Comparison of ENCODE assay signal across 8 cellular contexts in genomic region chr11:66345316-66345649, GRCh38. TPM values are rescaled to one million over a fixed set of nuclear protein-coding genes. Genes with fewer than 3 reads are reported as not detected.
DNase-seq lines count a peak whose midpoint lies in the region; ATAC-seq, FAIRE-seq and TF ChIP-seq lines count a peak whose summit lies in the region.

No MANE protein-coding gene starts in this region.

- peaks cover 5% of the 10 kb centered on the region for H3K27me3 Mint-ChIP-seq in CD4-positive, alpha-beta T cell

- TF ChIP-seq EP300 in K562 (IDR thresholded peaks at IDR 0.05; ENCODE audit: low read length) = no peak

- POLR2A ChIA-PET in CD4-positive, alpha-beta T cell (lab: Charles Lee) = interaction anchor here (0.8 to 6.3 kb wide), 10 partner anchors 10 to 1249 kb away, joined by 3 to 46 read pairs (median 6); partner anchors contain the start of genes CD248, MRPL11, RIN1 and SLC29A2
- POLR2A ChIA-PET in K562 (lab: Yijun Ruan, JAX) = interaction anchor here (1.5 to 2.4 kb wide), 4 partner anchors 9 to 40 kb away, joined by 4 to 6 read pairs (median 6); partner anchors contain the start of genes RIN1 and SLC29A2

- peak overlapping the region; percentile 97 for H3K4me3 Mint-ChIP-seq in CD4-positive, alpha-beta T cell

- H3K9me3 Mint-ChIP-seq in CD4-positive, alpha-beta T cell = peaks cover 2% of the 10 kb centered on the region

- peak overlapping the region; percentile 75 to 99 for H3K9ac ChIP-seq in K562 (ENCODE audit: insufficient read depth in 1 of 2, low read depth in 2 of 2, low read length in 2 of 2)
- H3K9ac ChIP-seq in mucosa of rectum (ENCODE audit: low read depth in 1 of 2, low read length in 2 of 2) = peak overlapping the region; percentile 94 to 95

- H3K4me1 Mint-ChIP-seq in CD4-positive, alpha-beta T cell (ENCODE audit: low read depth) = peaks cover 48% of the 10 kb centered on the region

- H3K27me3 ChIP-seq in CD4-positive, alpha-beta T cell (ENCODE audit: control insufficient read depth, insufficient read depth, low read length) = no peaks in the 10 kb centered on the region
- H3K27me3 ChIP-seq in K562 (ENCODE audit: control insufficient read depth in 2 of 2, insufficient read depth in 2 of 2, low read length in 2 of 2) = no peaks in the 10 kb centered on the region
- no peaks in the 10 kb centered on the region for H3K27me3 ChIP-seq in mucosa of rectum (ENCODE audit: control insufficient read depth in 2 of 2, insufficient read depth in 2 of 2, low read length in 2 of 2)

- TF ChIP-seq CTCF in CD4-positive, alpha-beta T cell (IDR thresholded peaks at IDR 0.05) = no peak
- TF ChIP-seq CTCF in K562 (IDR thresholded peaks at IDR 0.05 in 2 of 3, conservative IDR thresholded peaks at IDR 0.05 in 1 of 3; ENCODE audit: insufficient read depth in 2 of 3, low read depth in 1 of 3, low read length in 3 of 3) = no peak

- peak overlapping the region; percentile 94 for H3K27ac Mint-ChIP-seq in CD4-positive, alpha-beta T cell

- 2% methylated on average over 6 of the region's 7 CpGs for WGBS in K562 (ENCODE audit: insufficient coverage, low coverage, missing lambda C conversion rate)

- no peaks in the 10 kb centered on the region for H3K9me1 ChIP-seq in K562 (ENCODE audit: control insufficient read depth, insufficient read depth, low read length)

- FAIRE-seq in K562 (lab: Jason Lieb, UNC) = no peak

- in situ Hi-C loops in K562 (cut with MboI) = no loop called here

- H3K79me2 ChIP-seq in K562 (ENCODE audit: control insufficient read depth, insufficient read depth, low read length) = peaks cover 23% of the 10 kb centered on the region

- peak overlapping the region; percentile 91 for H3K4me2 ChIP-seq in K562 (ENCODE audit: insufficient read depth, low read length)

- peak overlapping the region; percentile 78 for H3K27ac ChIP-seq in CD4-positive, alpha-beta T cell (ENCODE audit: low read depth, low read length)
- H3K27ac ChIP-seq in K562 (ENCODE audit: extremely low read depth, low read depth, low read length) (peak overlapping the region; percentile 65), mucosa of rectum (ENCODE audit: low read depth in 2 of 2, low read length in 2 of 2) (peak overlapping the region; percentile 76 to 83)

- peak; percentile 25 for ATAC-seq in CD4-positive, alpha-beta T cell (ENCODE audit: poor library complexity)
- peak; percentile 6 for ATAC-seq in HG03060 (IDR thresholded peaks at IDR 0.05; ENCODE audit: low read depth, unreplicated experiment)
- ATAC-seq in K562 = peak; percentile 19

- peak overlapping the region; percentile 89 for H2AFZ ChIP-seq in K562 (ENCODE audit: low read depth, low read length)

- H3K4me3 ChIP-seq in K562 (peak overlapping the region; percentile 81), mucosa of rectum (ENCODE audit: low read length in 2 of 2) (peak overlapping the region; percentile 96)

- H3K9me3 ChIP-seq in CD4-positive, alpha-beta T cell (ENCODE audit: control insufficient read depth, low read length) = no peaks in the 10 kb centered on the region
- H3K9me3 ChIP-seq in K562 (replicated peaks; ENCODE audit: control insufficient read depth, insufficient read depth, low read depth, low read length) = no peaks in the 10 kb centered on the region
- no peaks in the 10 kb centered on the region for H3K9me3 ChIP-seq in mucosa of rectum (ENCODE audit: control insufficient read depth in 2 of 2, low read length in 2 of 2)

- no peak for DNase-seq in CD4-positive, alpha-beta T cell
- DNase-seq in K562 (ENCODE audit: extremely low read depth in 1 of 4, low spot score in 3 of 4) (no peak), SKM-1 treated with dmso at 0.1 percent for 144 hours (lab: John Stamatoyannopoulos, UW; ENCODE audit: unreplicated experiment) (no peak), dermis blood vessel endothelial cell (no peak), OCI-M2 (lab: John Stamatoyannopoulos, UW; ENCODE audit: unreplicated experiment) (no peak), NCI-H69 (lab: John Stamatoyannopoulos, UW) (no peak)

- TF ChIP-seq POLR2A in K562 (conservative IDR thresholded peaks at IDR 0.05) = no peak

- H3K36me3 ChIP-seq in K562 (ENCODE audit: control insufficient read depth, insufficient read depth, low read length) (peaks cover 30% of the 10 kb centered on the region; the same call in 2 of the 3 replicates), mucosa of rectum (ENCODE audit: control insufficient read depth in 2 of 2, insufficient read depth in 2 of 2, low read length in 2 of 2) (peaks cover 20% of the 10 kb centered on the region in 2 donors)

- peaks cover 19 to 37% of the 10 kb centered on the region in 2 experiments for H3K4me1 ChIP-seq in K562 (replicated peaks in 1 of 2; ENCODE audit: control insufficient read depth in 2 of 2, insufficient read depth in 2 of 2, low read length in 2 of 2)
- H3K4me1 ChIP-seq in mucosa of rectum (ENCODE audit: control insufficient read depth in 2 of 2, insufficient read depth in 2 of 2, low read length in 2 of 2) = peaks cover 37 to 46% of the 10 kb centered on the region in 2 donors

- CTCF ChIA-PET in CD4-positive, alpha-beta T cell (lab: Charles Lee) = interaction anchor here (1.2 to 4.2 kb wide), 4 partner anchors 33 to 94 kb away, joined by 4 to 24 read pairs (median 6); partner anchors contain the start of gene MRPL11
- CTCF ChIA-PET in K562 (lab: Yijun Ruan, JAX; ENCODE audit: low intra/inter-chr PET ratio) = no interaction called here

- intact Hi-C loops in CD4-positive, alpha-beta T cell (cut with DNase I, micrococcal nuclease) = loop anchor here (1.0 to 10.0 kb wide), 7 partner anchors 17 to 1260 kb away; partner anchors contain the start of genes RCE1 (in 2 of the 2), CDCA5 (in 1 of the 2), SLC29A2 (in 1 of the 2) and ZFPL1 (in 1 of the 2)
- intact Hi-C loops in K562 (cut with micrococcal nuclease) = no loop called here

- H4K20me1 ChIP-seq in K562 (replicated peaks; ENCODE audit: control insufficient read depth, insufficient read depth, low read length) = no peaks in the 10 kb centered on the region

- BruUV-seq in K562 (replicated peaks; lab: Mats Ljungman, UMichigan) = no TSS peak

- TF ChIP-seq RAD21 in K562 (CRISPR knock-in tag; conservative IDR thresholded peaks at IDR 0.05 in 1 of 2, IDR thresholded peaks at IDR 0.05 in 1 of 2) = no peak

- H3K36me3 Mint-ChIP-seq in CD4-positive, alpha-beta T cell (ENCODE audit: low read depth) = peaks cover 50% of the 10 kb centered on the region

RNA-seq across cellular contexts. Expression of gene BRMS1, which starts 0.4 kb away (rescaled TPM):
- 10 to 100 TPM; 52.7 to 58.4 TPM for total RNA-seq in CD4-positive, alpha-beta T cell
- 15.8 and 32.2 TPM in 2 replicates for total RNA-seq in K562 (2011; cell fraction: chromatin; rRNA removed; ENCODE audit: low replicate concordance)
- total RNA-seq in K562 (2011; cell fraction: nucleolus; rRNA removed) = 24.8 and 25.1 TPM in 2 replicates
- total RNA-seq in K562 (2011; cell fraction: nucleoplasm; rRNA removed) = 14.6 and 20.0 TPM in 2 replicates
- total RNA-seq in K562 (2014; rRNA removed) = 76.9 and 78.8 TPM in 2 replicates
- total RNA-seq in K562 (2014; rRNA removed; fragmentation: Illumina TruSeq; extraction: Trizol) = 23.2 and 31.8 TPM in 2 replicates
- 59.9 and 65.3 TPM in 2 replicates for total RNA-seq in K562 (2015; rRNA removed; fragmentation: Illumina TruSeq; extraction: Trizol)
- 47.4 and 47.6 TPM in 2 replicates for total RNA-seq in K562 (2021)
- polyA plus RNA-seq in K562 (2011; rRNA removed) = 29.3 and 33.4 TPM in 2 replicates
- 31.7 and 54.1 TPM in 2 replicates for polyA plus RNA-seq in K562 (2011; cell fraction: cytosol; rRNA removed)
- 33.9 and 46.0 TPM in 2 replicates for polyA plus RNA-seq in K562 (2011; cell fraction: nucleus; rRNA removed)
- polyA plus RNA-seq in K562 (2012) = 41.0 and 43.8 TPM in 2 replicates
- polyA plus RNA-seq in K562 (2014; fragmentation: Illumina TruSeq; extraction: Trizol) = 33.3 and 44.6 TPM in 2 replicates
- polyA plus RNA-seq in K562 (2014; fragmentation: Nextera tagmentation; extraction: Ambion mirVana) = 1 to 10 TPM; 2.2 to 4.5 TPM
- 65.5 and 67.8 TPM in 2 replicates for polyA plus RNA-seq in K562 (2014; rRNA removed)
- 10.6 and 12.7 TPM in 2 replicates for polyA minus RNA-seq in K562 (2011; rRNA and poly(A)+ RNA removed)
- polyA minus RNA-seq in K562 (2011; cell fraction: cytosol; rRNA and poly(A)+ RNA removed) = 6.5 and 12.8 TPM in 2 replicates
- 7.0 and 10.6 TPM in 2 replicates for polyA minus RNA-seq in K562 (2011; cell fraction: nucleus; rRNA and poly(A)+ RNA removed)
- total RNA-seq in dermis blood vessel endothelial cell = 65.7 and 71.8 TPM in 2 replicates

RNA-seq across cellular contexts. Expression of gene B4GAT1, which starts 2.1 kb away (rescaled TPM):
- 1 to 10 TPM; 1.9 to 2.0 TPM for total RNA-seq in CD4-positive, alpha-beta T cell
- total RNA-seq in K562 (2011; cell fraction: chromatin; rRNA removed; ENCODE audit: low replicate concordance) = 2.6 and 5.4 TPM in 2 replicates
- 9.3 and 11.3 TPM in 2 replicates for total RNA-seq in K562 (2011; cell fraction: nucleolus; rRNA removed)
- 6.2 and 6.6 TPM in 2 replicates for total RNA-seq in K562 (2011; cell fraction: nucleoplasm; rRNA removed)
- 9.5 and 11.7 TPM in 2 replicates for total RNA-seq in K562 (2014; rRNA removed)
- total RNA-seq in K562 (2014; rRNA removed; fragmentation: Illumina TruSeq; extraction: Trizol) = 3.7 TPM in 2 replicates
- 6.6 and 7.4 TPM in 2 replicates for total RNA-seq in K562 (2015; rRNA removed; fragmentation: Illumina TruSeq; extraction: Trizol)
- 8.6 and 8.7 TPM in 2 replicates for total RNA-seq in K562 (2021)
- polyA plus RNA-seq in K562 (2011; rRNA removed) = 3.4 and 4.6 TPM in 2 replicates
- polyA plus RNA-seq in K562 (2011; cell fraction: cytosol; rRNA removed) = 4.2 and 7.4 TPM in 2 replicates
- polyA plus RNA-seq in K562 (2011; cell fraction: nucleus; rRNA removed) = 3.3 and 3.4 TPM in 2 replicates
- 11.4 and 15.9 TPM in 2 replicates for polyA plus RNA-seq in K562 (2012)
- 3.8 and 5.6 TPM in 2 replicates for polyA plus RNA-seq in K562 (2014; fragmentation: Illumina TruSeq; extraction: Trizol)
- polyA plus RNA-seq in K562 (2014; fragmentation: Nextera tagmentation; extraction: Ambion mirVana) = 1 to 10 TPM in 1 of 2 experiments, under 1 TPM in 1; 0.86 to 1.2 TPM
- 5.7 and 6.8 TPM in 2 replicates for polyA plus RNA-seq in K562 (2014; rRNA removed)
- 2.1 and 3.4 TPM in 2 replicates for polyA minus RNA-seq in K562 (2011; rRNA and poly(A)+ RNA removed)
- polyA minus RNA-seq in K562 (2011; cell fraction: cytosol; rRNA and poly(A)+ RNA removed) = 3.1 and 4.9 TPM in 2 replicates
- 1.5 and 2.1 TPM in 2 replicates for polyA minus RNA-seq in K562 (2011; cell fraction: nucleus; rRNA and poly(A)+ RNA removed)
- 25.8 and 28.1 TPM in 2 replicates for total RNA-seq in dermis blood vessel endothelial cell

RNA-seq across cellular contexts. Expression of gene RIN1, which starts 9.0 kb away (rescaled TPM):
- 1 to 10 TPM; 1.2 to 1.6 TPM for total RNA-seq in CD4-positive, alpha-beta T cell
- total RNA-seq in K562 (2011; cell fraction: chromatin; rRNA removed; ENCODE audit: low replicate concordance) = 0.74 and 1.8 TPM in 2 replicates
- total RNA-seq in K562 (2011; cell fraction: nucleolus; rRNA removed) = 0.79 and 1.2 TPM in 2 replicates
- total RNA-seq in K562 (2011; cell fraction: nucleoplasm; rRNA removed) = 1.1 and 1.2 TPM in 2 replicates
- total RNA-seq in K562 (2014; rRNA removed) (0.73 and 0.90 TPM in 2 replicates), K562 (2014; rRNA removed; fragmentation: Illumina TruSeq; extraction: Trizol) (0.25 TPM in 1 of 2 replicates, not detected in the other), K562 (2015; rRNA removed; fragmentation: Illumina TruSeq; extraction: Trizol) (0.34 and 0.47 TPM in 2 replicates), K562 (2021) (0.40 and 1.2 TPM in 2 replicates), dermis blood vessel endothelial cell (4.8 and 6.7 TPM in 2 replicates)
- polyA plus RNA-seq in K562 (2011; rRNA removed) (0.20 and 0.35 TPM in 2 replicates), K562 (2014; fragmentation: Illumina TruSeq; extraction: Trizol) (0.36 and 0.43 TPM in 2 replicates), K562 (2014; fragmentation: Nextera tagmentation; extraction: Ambion mirVana) (under 1 TPM in 1 of 2 experiments, not detected in 1; 0.01 TPM), K562 (2014; rRNA removed) (0.26 and 0.48 TPM in 2 replicates)
- polyA plus RNA-seq in K562 (2011; cell fraction: cytosol; rRNA removed) = 0.21 and 1.2 TPM in 2 replicates
- 2.0 and 3.7 TPM in 2 replicates for polyA plus RNA-seq in K562 (2011; cell fraction: nucleus; rRNA removed)
- 0.76 and 1.3 TPM in 2 replicates for polyA plus RNA-seq in K562 (2012)
- polyA minus RNA-seq in K562 (2011; rRNA and poly(A)+ RNA removed) = 0.15 TPM in 1 of 2 replicates, not detected in the other
- polyA minus RNA-seq in K562 (2011; cell fraction: cytosol; rRNA and poly(A)+ RNA removed) = 0.29 and 1.3 TPM in 2 replicates
- polyA minus RNA-seq in K562 (2011; cell fraction: nucleus; rRNA and poly(A)+ RNA removed) = 0.67 and 1.2 TPM in 2 replicates

RNA-seq across cellular contexts. Expression of gene SLC29A2, which starts 26.3 kb away (rescaled TPM):
- total RNA-seq in CD4-positive, alpha-beta T cell = 1 to 10 TPM; 9.7 TPM
- total RNA-seq in K562 (2011; cell fraction: chromatin; rRNA removed; ENCODE audit: low replicate concordance) = 80.0 and 218 TPM in 2 replicates
- 123 and 132 TPM in 2 replicates for total RNA-seq in K562 (2011; cell fraction: nucleolus; rRNA removed)
- total RNA-seq in K562 (2011; cell fraction: nucleoplasm; rRNA removed) = 120 and 128 TPM in 2 replicates
- total RNA-seq in K562 (2014; rRNA removed) (13.3 and 22.5 TPM in 2 replicates), K562 (2014; rRNA removed; fragmentation: Illumina TruSeq; extraction: Trizol) (6.2 and 8.8 TPM in 2 replicates), K562 (2015; rRNA removed; fragmentation: Illumina TruSeq; extraction: Trizol) (14.2 and 16.1 TPM in 2 replicates), K562 (2021) (48.6 and 50.5 TPM in 2 replicates), dermis blood vessel endothelial cell (1.2 and 2.3 TPM in 2 replicates)
- polyA plus RNA-seq in K562 (2011; rRNA removed) (22.0 and 35.8 TPM in 2 replicates), K562 (2014; fragmentation: Illumina TruSeq; extraction: Trizol) (43.1 and 47.4 TPM in 2 replicates), K562 (2014; fragmentation: Nextera tagmentation; extraction: Ambion mirVana) (1 to 10 TPM; 2.4 to 2.5 TPM), K562 (2014; rRNA removed) (39.3 and 48.7 TPM in 2 replicates)
- polyA plus RNA-seq in K562 (2011; cell fraction: cytosol; rRNA removed) = 24.0 and 39.3 TPM in 2 replicates
- polyA plus RNA-seq in K562 (2011; cell fraction: nucleus; rRNA removed) = 152 and 232 TPM in 2 replicates
- 32.6 and 39.1 TPM in 2 replicates for polyA plus RNA-seq in K562 (2012)
- polyA minus RNA-seq in K562 (2011; rRNA and poly(A)+ RNA removed) = 7.0 and 7.7 TPM in 2 replicates
- 19.7 and 20.7 TPM in 2 replicates for polyA minus RNA-seq in K562 (2011; cell fraction: cytosol; rRNA and poly(A)+ RNA removed)
- 19.7 and 19.9 TPM in 2 replicates for polyA minus RNA-seq in K562 (2011; cell fraction: nucleus; rRNA and poly(A)+ RNA removed)

RNA-seq across cellular contexts. Expression of gene CD248, which starts 28.4 kb away (rescaled TPM):
- 1 to 10 TPM; 3.3 to 3.4 TPM for total RNA-seq in CD4-positive, alpha-beta T cell
- not detected in 2 replicates for total RNA-seq in K562 (2011; cell fraction: chromatin; rRNA removed; ENCODE audit: low replicate concordance)
- not detected in 2 replicates for total RNA-seq in K562 (2011; cell fraction: nucleolus; rRNA removed)
- not detected in 2 replicates for total RNA-seq in K562 (2011; cell fraction: nucleoplasm; rRNA removed)
- total RNA-seq in K562 (2014; rRNA removed) (not detected in 2 replicates), K562 (2014; rRNA removed; fragmentation: Illumina TruSeq; extraction: Trizol) (not detected in 2 replicates), K562 (2015; rRNA removed; fragmentation: Illumina TruSeq; extraction: Trizol) (not detected in 2 replicates), K562 (2021) (0.09 and 0.20 TPM in 2 replicates), dermis blood vessel endothelial cell (0.23 and 0.68 TPM in 2 replicates)
- polyA plus RNA-seq in K562 (2011; rRNA removed) (not detected in 2 replicates), K562 (2014; fragmentation: Illumina TruSeq; extraction: Trizol) (not detected in 2 replicates), K562 (2014; fragmentation: Nextera tagmentation; extraction: Ambion mirVana) (not detected), K562 (2014; rRNA removed) (not detected in 2 replicates)
- polyA plus RNA-seq in K562 (2011; cell fraction: cytosol; rRNA removed) = not detected in 2 replicates
- not detected in 2 replicates for polyA plus RNA-seq in K562 (2011; cell fraction: nucleus; rRNA removed)
- 0.04 TPM in 1 of 2 replicates, not detected in the other for polyA plus RNA-seq in K562 (2012)
- polyA minus RNA-seq in K562 (2011; rRNA and poly(A)+ RNA removed) = not detected in 2 replicates
- not detected in 2 replicates for polyA minus RNA-seq in K562 (2011; cell fraction: cytosol; rRNA and poly(A)+ RNA removed)
- polyA minus RNA-seq in K562 (2011; cell fraction: nucleus; rRNA and poly(A)+ RNA removed) = not detected in 2 replicates
